Comparison of ENCODE assay signal across 8 cellular contexts in the genomic region with DNA sequence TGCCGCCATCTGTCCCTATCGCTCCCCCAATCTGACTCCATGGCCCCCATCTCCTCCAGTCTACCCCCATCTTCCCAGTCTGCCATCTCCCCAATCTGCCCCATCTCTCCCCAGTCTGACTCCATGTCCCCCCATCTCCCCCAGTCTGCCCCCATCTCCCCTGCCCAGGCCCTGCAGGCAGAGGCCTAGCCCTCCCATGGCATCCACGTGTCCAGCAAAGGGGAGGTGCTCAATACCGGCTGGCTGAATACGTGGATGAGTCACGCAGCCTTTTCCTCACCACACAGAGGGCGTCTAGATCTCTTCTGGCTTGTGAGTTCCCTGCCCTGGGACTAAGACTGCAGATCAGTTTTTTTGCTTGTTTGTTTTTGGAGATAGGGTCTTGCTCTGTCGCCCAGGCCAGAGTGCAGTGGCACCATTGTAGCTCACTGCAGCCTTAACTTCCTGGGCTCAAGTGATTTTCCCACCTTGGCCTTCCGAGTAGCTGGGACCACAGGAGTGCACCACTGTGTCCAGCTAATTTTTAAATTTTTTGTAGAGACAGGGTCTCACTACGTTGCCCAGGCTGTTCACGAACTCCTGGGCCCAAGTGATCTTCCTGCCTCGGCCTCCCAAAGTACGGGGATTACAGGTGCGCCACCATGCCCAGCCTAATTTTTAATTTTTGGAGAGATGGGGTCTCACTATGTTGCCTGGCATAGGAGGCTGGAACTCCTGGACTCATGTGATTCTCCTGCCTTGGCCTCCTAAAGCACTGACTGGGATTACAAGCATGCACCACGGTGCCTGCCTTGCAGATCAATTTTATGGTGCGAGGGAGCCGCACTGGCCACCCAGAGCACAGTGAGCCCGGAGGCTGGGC. TPM values are rescaled to one million over a fixed set of nuclear protein-coding genes. Genes with fewer than 3 reads are reported as not detected.
DNase-seq lines count a peak whose midpoint lies in the region; ATAC-seq and TF ChIP-seq lines count a peak whose summit lies in the region.

No MANE protein-coding gene starts in this region.

- peak overlapping the region; percentile 99 for H3K9ac ChIP-seq in Loucy (ENCODE audit: low read depth, low read length, poor library complexity, severe bottlenecking)

- H3K9me3 ChIP-seq in Loucy (ENCODE audit: insufficient read depth, low read depth, low read length) (no peaks in the 10 kb centered on the region), right cardiac atrium (ENCODE audit: control insufficient read depth, low read length) (no peaks in the 10 kb centered on the region), psoas muscle (no peaks in the 10 kb centered on the region), aorta (ENCODE audit: control insufficient read depth, low read length) (no peaks in the 10 kb centered on the region)

- WGBS in right cardiac atrium: 58% methylated on average over 18 of the region's 18 CpGs
- WGBS in psoas muscle, 3 donors: 53 to 59% (median 58%) methylated on average over 18 of the region's 18 CpGs
- WGBS in aorta, 2 donors: 55 to 56% methylated on average over 18 of the region's 18 CpGs

- H3K27ac ChIP-seq in right cardiac atrium (ENCODE audit: low read length) (peak overlapping the region; percentile 90), psoas muscle (peak overlapping the region; percentile 81), aorta (ENCODE audit: low read depth in 1 of 2, low read length in 2 of 2) (peak overlapping the region; percentile 15 to 77)

- H3K4me1 ChIP-seq in Loucy (ENCODE audit: insufficient read depth, low read length, poor library complexity, severe bottlenecking) (peaks cover 55% of the 10 kb centered on the region), right cardiac atrium (ENCODE audit: control insufficient read depth, insufficient read depth, low read length) (peaks cover 1% of the 10 kb centered on the region), psoas muscle (peaks cover 29% of the 10 kb centered on the region), aorta (ENCODE audit: control insufficient read depth in 1 of 2, insufficient read depth in 2 of 2, low read length in 2 of 2) (no peaks in the 10 kb centered on the region)

- H3K79me2 ChIP-seq in Loucy (ENCODE audit: insufficient read depth, low read length): peaks cover 68% of the 10 kb centered on the region

- peak overlapping the region; percentile 72 for H2AFZ ChIP-seq in Loucy (ENCODE audit: low read length)

- intact Hi-C loops in right cardiac atrium (cut with DNase I): no loop called here
- intact Hi-C loops in psoas muscle (cut with DNase I): loop anchor here in 1 of 2 donors (2.0 kb wide), 1 partner anchor 16 kb away; a partner anchor contains a TSS
- intact Hi-C loops in aorta (cut with DNase I): loop anchor here in 1 of 2 donors (2.0 kb wide), 1 partner anchor 16 kb away; a partner anchor contains a TSS

- H3K27me3 ChIP-seq in Loucy (ENCODE audit: insufficient read depth, low read length, poor library complexity, severe bottlenecking) (no peaks in the 10 kb centered on the region), right cardiac atrium (ENCODE audit: control insufficient read depth, insufficient read depth) (no peaks in the 10 kb centered on the region), psoas muscle (ENCODE audit: insufficient read depth in 3 of 3, low read length in 2 of 3) (no peaks in the 10 kb centered on the region), aorta (ENCODE audit: control insufficient read depth in 1 of 2, insufficient read depth in 2 of 2, low read length in 1 of 2) (no peaks in the 10 kb centered on the region)

- ATAC-seq in right cardiac atrium (peak; percentile 91 to 94), psoas muscle (peak; percentile 91 to 95 (median 92)), aorta (ENCODE audit: low FRiP score) (peak; percentile 91), GM21576 (IDR thresholded peaks at IDR 0.05; ENCODE audit: unreplicated experiment) (no peak)

- H4K20me1 ChIP-seq in Loucy (ENCODE audit: insufficient read depth, low read length, poor library complexity, severe bottlenecking): peaks cover 20% of the 10 kb centered on the region

- H3K4me2 ChIP-seq in Loucy (ENCODE audit: low read depth, low read length, poor library complexity, severe bottlenecking): peak overlapping the region; percentile 97

- H3F3A ChIP-seq in Loucy (ENCODE audit: low read depth): no peaks in the 10 kb centered on the region

- peak; percentile 87 for DNase-seq in GM04504 (ENCODE audit: low read depth)
- peak in 4 of 5 experiments; percentile 35 to 86 (median 44) for DNase-seq in T-helper 2 cell
- DNase-seq in astrocyte of the hippocampus (ENCODE audit: low read depth, low spot score): peak; percentile 96
- peak; percentile 88 to 92 (median 92) for DNase-seq in right cardiac atrium
- DNase-seq in psoas muscle: peak; percentile 84 to 89
- peak; percentile 91 to 93 for DNase-seq in aorta

- H3K4me3 ChIP-seq in Loucy (ENCODE audit: low read length, poor library complexity, severe bottlenecking) (peak overlapping the region; percentile 86), right cardiac atrium (ENCODE audit: low read length) (peak overlapping the region; percentile 90), psoas muscle (peak overlapping the region; percentile 73), aorta (ENCODE audit: low read length in 2 of 2) (no peak overlapping the region)

- no peaks in the 10 kb centered on the region; the same call in 1 of the 2 replicates for H3K36me3 ChIP-seq in Loucy (ENCODE audit: insufficient read depth, low read length)
- no peaks in the 10 kb centered on the region for H3K36me3 ChIP-seq in psoas muscle (ENCODE audit: insufficient read depth in 1 of 2, low read depth in 1 of 2)
- no peaks in the 10 kb centered on the region for H3K36me3 ChIP-seq in aorta (ENCODE audit: control insufficient read depth in 1 of 2, insufficient read depth in 2 of 2, low read length in 1 of 2)

- TF ChIP-seq CTCF in Loucy (conservative IDR thresholded peaks at IDR 0.05; ENCODE audit: low read length) (no peak), psoas muscle (IDR thresholded peaks at IDR 0.05) (no peak)

- H3K9me2 ChIP-seq in Loucy (replicated peaks; ENCODE audit: low read depth, low read length): no peaks in the 10 kb centered on the region

RNA-seq across cellular contexts. Expression of a gene that starts 15.3 kb away (rescaled TPM):
- total RNA-seq in right cardiac atrium (10 to 100 TPM in 2 of 4 donors, 1 to 10 TPM in 2; 4.2 to 19.7 (median 14.1) TPM), psoas muscle (10 to 100 TPM in 1 of 4 donors, 1 to 10 TPM in 3; 5.0 to 12.1 (median 7.5) TPM), aorta (10 to 100 TPM; 17.4 to 44.2 TPM)
- polyA plus RNA-seq in right cardiac atrium (17.3 TPM), psoas muscle (10 to 100 TPM in 1 of 3 donors, 1 to 10 TPM in 2; 9.4 to 14.0 (median 9.9) TPM), aorta (1 to 10 TPM; 2.2 to 3.5 TPM)

RNA-seq across cellular contexts. Expression of a gene that starts 46.0 kb away (rescaled TPM):
- not detected for total RNA-seq in right cardiac atrium
- not detected for polyA plus RNA-seq in right cardiac atrium
- not detected for total RNA-seq in psoas muscle
- not detected for polyA plus RNA-seq in psoas muscle
- not detected for total RNA-seq in aorta
- not detected for polyA plus RNA-seq in aorta

RNA-seq across cellular contexts. Expression of a gene that starts 53.7 kb away (rescaled TPM):
- total RNA-seq in right cardiac atrium: 1 to 10 TPM; 6.3 to 8.8 (median 7.8) TPM
- polyA plus RNA-seq in right cardiac atrium: 5.8 TPM
- 1 to 10 TPM; 4.5 to 7.9 (median 6.9) TPM for total RNA-seq in psoas muscle
- polyA plus RNA-seq in psoas muscle: 10 to 100 TPM in 2 of 3 donors, 1 to 10 TPM in 1; 5.6 to 12.2 (median 11.3) TPM
- 10 to 100 TPM; 10.8 to 17.0 TPM for total RNA-seq in aorta
- polyA plus RNA-seq in aorta: 1 to 10 TPM; 3.1 to 6.7 TPM

RNA-seq across cellular contexts. Expression of a gene that starts 58.9 kb away (rescaled TPM):
- total RNA-seq in right cardiac atrium (1 to 10 TPM; 3.0 to 6.7 (median 4.5) TPM), psoas muscle (1 to 10 TPM; 1.1 to 3.1 (median 1.5) TPM), aorta (10 to 100 TPM in 1 of 2 donors, 1 to 10 TPM in 1; 4.5 to 11.2 TPM)
- polyA plus RNA-seq in right cardiac atrium (3.6 TPM), psoas muscle (1 to 10 TPM in 2 of 3 donors, under 1 TPM in 1; 0.90 to 1.5 (median 1.4) TPM), aorta (1 to 10 TPM; 2.8 to 5.0 TPM)

Comparison
In these comparisons a context has a peak if more than half of its experiments do, and no peak if none do; other contexts are left out.
1. DNase-seq: peak in every context shown above with its lines; median percentile 96 in astrocyte of the hippocampus; 92 in right cardiac atrium; 92 in aorta; 87 in GM04504; 86 in psoas muscle; 44 in T-helper 2 cell.
2. H3K4me3 ChIP-seq: peak in Loucy (single experiment), right cardiac atrium (single experiment) and psoas muscle (single experiment); none in aorta (0 of 2).
3. Peak in every context shown above with its lines, with median percentiles within 50 percentile points of each other: H3K27ac ChIP-seq.